24 cellular contexts compared by ENCODE assay signal in the genomic region with DNA sequence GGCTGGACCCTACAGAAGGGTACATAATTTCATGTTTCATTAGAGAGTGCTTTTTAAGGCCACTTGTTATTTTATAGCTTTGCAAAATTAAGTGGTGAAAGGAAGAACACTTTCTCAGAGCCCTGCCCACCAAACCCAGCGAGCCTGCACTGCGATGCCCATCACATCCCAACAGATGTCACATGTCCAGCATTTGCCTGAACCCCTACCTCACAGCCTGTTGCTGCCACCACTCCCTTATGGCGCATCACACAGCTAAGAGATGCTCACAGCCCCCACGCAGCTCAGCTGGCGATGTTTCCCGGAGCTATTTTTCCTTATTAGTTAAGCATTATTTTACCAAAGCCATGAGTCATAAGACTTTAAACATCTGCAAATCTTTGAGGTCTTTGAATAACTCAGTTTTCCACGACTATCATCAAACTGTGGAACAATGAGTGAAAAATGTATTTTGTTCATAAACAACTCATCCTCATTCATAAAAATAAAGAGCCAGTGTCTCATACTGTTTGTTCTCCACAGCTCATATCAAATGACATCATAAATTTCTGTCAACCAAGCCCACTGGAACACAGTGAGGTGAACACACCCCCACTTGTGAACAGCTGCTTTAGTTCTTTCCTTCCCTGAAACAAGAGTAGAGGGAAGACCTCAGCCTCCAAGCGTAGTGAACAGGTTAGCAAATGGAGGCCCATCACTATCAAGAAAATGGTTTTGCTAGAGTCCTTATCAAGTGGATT.
DNase-seq lines count a peak whose midpoint lies in the region; ATAC-seq and TF ChIP-seq lines count a peak whose summit lies in the region.
"Had no signal": no experiment of that assay in that cellular context is flagged by ENCODE, and none has a peak within 500 bp of the region (broad histone marks: within the 10 kb centered on the region; RNA-seq: fewer than 3 reads in every experiment).

No MANE protein-coding gene starts in this region.

- no peaks in the 10 kb centered on the region for H3K4me1 Mint-ChIP-seq in stimulated activated naive CD8-positive, alpha-beta T cell treated with anti-CD3 and anti-CD28 coated beads, Interleukin-15, amount 100 ng/mL, for 72 hours
- H3K4me1 Mint-ChIP-seq: CD4-positive, alpha-beta memory T cell; T-cell had no signal

- no peak overlapping the region for H3K4me3 Mint-ChIP-seq in stimulated activated naive CD8-positive, alpha-beta T cell treated with anti-CD3 and anti-CD28 coated beads, Interleukin-15, amount 100 ng/mL, for 72 hours
- H3K4me3 Mint-ChIP-seq: CD4-positive, alpha-beta memory T cell; T-cell had no signal

- no peaks in the 10 kb centered on the region for H3K9me3 ChIP-seq in thyroid gland
- H3K9me3 ChIP-seq: A549, MG63 had no signal

- intact Hi-C loops in thyroid gland (cut with DNase I): no loop called here

- peak overlapping the region; percentile 80 to 84 (median 83) for H3K27ac ChIP-seq in thyroid gland
- H3K27ac ChIP-seq: A549, BLaER1, GM23248 had no signal

- no peaks in the 10 kb centered on the region for H3K36me3 ChIP-seq in thyroid gland
- H3K36me3 ChIP-seq: MG63 had no signal

- TF ChIP-seq CTCF in thyroid gland (IDR thresholded peaks at IDR 0.05): no peak

- no peaks in the 10 kb centered on the region for H3K9me3 Mint-ChIP-seq in stimulated activated naive CD8-positive, alpha-beta T cell treated with anti-CD3 and anti-CD28 coated beads, Interleukin-15, amount 100 ng/mL, for 72 hours

- no peak for ATAC-seq in stimulated activated naive CD8-positive, alpha-beta T cell treated with anti-CD3 and anti-CD28 coated beads, Interleukin-15, amount 100 ng/mL, for 72 hours
- ATAC-seq: A549, SK-N-SH treated with all-trans-retinoic acid at 6 μM for 48 hours, T-cell had no signal

- no peaks in the 10 kb centered on the region for H3K27me3 ChIP-seq in thyroid gland
- H3K27me3 ChIP-seq: BLaER1, MG63 had no signal

- no peak overlapping the region for H3K27ac Mint-ChIP-seq in stimulated activated naive CD8-positive, alpha-beta T cell treated with anti-CD3 and anti-CD28 coated beads, Interleukin-15, amount 100 ng/mL, for 72 hours
- H3K27ac Mint-ChIP-seq: CD4-positive, alpha-beta memory T cell; IgD-negative memory B cell; T-cell had no signal

- no peak overlapping the region for H3K4me3 ChIP-seq in thyroid gland (replicated peaks in 1 of 3)
- H3K4me3 ChIP-seq: A549, BLaER1, GM23248, MG63 had no signal

- DNase-seq in NCI-H748 (lab: John Stamatoyannopoulos, UW; ENCODE audit: unreplicated experiment): peak; percentile 12
- no peak for DNase-seq in NCI-H748 treated with DMSO at 0.1 percent for 48 hours (lab: John Stamatoyannopoulos, UW)
- DNase-seq in LHCN-M2 (ENCODE audit: low read depth): peak; percentile 63
- DNase-seq in amniotic epithelial cell (ENCODE audit: low read depth): peak; percentile 18
- peak in 1 of 2 donors; percentile 22 for DNase-seq in thyroid gland
- no peak for DNase-seq in stimulated activated naive CD8-positive, alpha-beta T cell treated with anti-CD3 and anti-CD28 coated beads, Interleukin-15, amount 100 ng/mL, for 72 hours
- DNase-seq in activated T-cell treated with anti-CD3 and anti-CD28 coated beads, Interleukin-2, amount 50 U/mL, for 48 hours: no peak
- DNase-seq in RPMI8226: no peak
- DNase-seq: CD4-positive, alpha-beta memory T cell; DMS79; GM23248; HCEC 1CT; Karpas-422; MG63; NCI-H1048; NCI-H1436; NCI-H2029; NCI-H524; SIG-M5; T-cell had no signal

- no peaks in the 10 kb centered on the region for H3K27me3 Mint-ChIP-seq in stimulated activated naive CD8-positive, alpha-beta T cell treated with anti-CD3 and anti-CD28 coated beads, Interleukin-15, amount 100 ng/mL, for 72 hours
- H3K27me3 Mint-ChIP-seq: T-cell had no signal

- no peak for TF ChIP-seq POLR2A in thyroid gland (IDR thresholded peaks at IDR 0.05)

- H3K4me1 ChIP-seq in thyroid gland: peaks cover 53 to 66% of the 10 kb centered on the region in 2 donors
- H3K4me1 ChIP-seq: A549 had no signal

- WGBS in thyroid gland, 2 donors: 95% methylated on average over 8 of the region's 8 CpGs

Comparison
In these comparisons a context has a peak if more than half of its experiments do, and no peak if none do; other contexts are left out.
1. DNase-seq: peak in NCI-H748 (single experiment), LHCN-M2 (single experiment) and amniotic epithelial cell (single experiment); none in NCI-H748 treated with DMSO at 0.1 percent for 48 hours (single experiment), stimulated activated naive CD8-positive, alpha-beta T cell treated with anti-CD3 and anti-CD28 coated beads, Interleukin-15, amount 100 ng/mL, for 72 hours (0 of 2), activated T-cell treated with anti-CD3 and anti-CD28 coated beads, Interleukin-2, amount 50 U/mL, for 48 hours (0 of 2) and RPMI8226 (single experiment).